Comparison of ENCODE assay signal across 22 cellular contexts in the genomic region with DNA sequence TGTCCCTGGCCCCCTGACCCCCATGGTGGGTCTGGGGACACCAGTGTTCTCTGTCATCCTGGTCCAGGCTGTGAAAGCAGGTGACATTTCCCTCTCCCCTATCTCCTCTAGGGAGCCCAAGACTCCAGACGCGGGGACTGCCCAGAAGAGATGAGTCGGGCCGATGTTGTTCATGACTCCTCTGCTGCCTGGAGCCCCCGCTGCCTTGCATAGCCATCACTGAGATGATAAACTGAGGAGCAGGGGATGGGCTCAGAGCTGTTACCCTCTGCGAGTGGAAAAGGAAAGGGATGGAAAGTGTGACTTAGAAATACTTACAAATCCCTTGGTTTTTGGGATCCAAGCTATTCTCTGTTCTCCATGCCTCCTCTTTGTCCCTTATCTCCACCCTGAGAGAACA.
"Had no signal": no experiment of that assay in that cellular context is flagged by ENCODE, and none has a peak within 500 bp of the region (broad histone marks: within the 10 kb centered on the region; RNA-seq: fewer than 3 reads in every experiment).

No MANE protein-coding gene starts in this region.

- DNase-seq: dermis blood vessel endothelial cell; dorsolateral prefrontal cortex; effector CD4-positive, alpha-beta T cell; effector memory CD4-positive, alpha-beta T cell; foreskin keratinocyte; heart left ventricle; hypothalamus; left cardiac atrium; left ventricle myocardium superior; lower lobe of right lung; mesenchymal stem cell; midbrain had no signal

- FAIRE-seq: colon, endothelial cell of umbilical vein, frontal cortex, islet of Langerhans, keratinocyte had no signal

- H3K4me3 ChIP-seq: coronary artery, dorsolateral prefrontal cortex, esophagus muscularis mucosa, gastroesophageal sphincter, heart left ventricle, hepatocyte, left lung, lower lobe of right lung had no signal

- H3K4me1 ChIP-seq: esophagus muscularis mucosa, foreskin keratinocyte, gastroesophageal sphincter, heart left ventricle, left lung, lower lobe of right lung had no signal

- H3K27ac ChIP-seq: coronary artery, esophagus muscularis mucosa, foreskin keratinocyte, gastroesophageal sphincter, heart left ventricle, hepatocyte, left lung, lower lobe of right lung had no signal

- H3K36me3 ChIP-seq: esophagus muscularis mucosa, gastroesophageal sphincter, heart left ventricle, left lung, lower lobe of right lung had no signal

- H3K9me3 ChIP-seq: esophagus muscularis mucosa, gastroesophageal sphincter, heart left ventricle, left lung, lower lobe of right lung had no signal
